1 cellular context compared by ENCODE assay signal in genomic region chr3:198046120-198046857, GRCh38.
TF ChIP-seq lines count a peak whose summit lies in the region.

No MANE protein-coding gene starts in this region.

TF ChIP-seq in GM23338, 12 proteins besides CTCF, POLR2A, EP300 and RAD21 (continued from another document):
- TF ChIP-seq ZNF462 (CRISPR knock-in tag; IDR thresholded peaks at IDR 0.05) = no peak
- no peak for TF ChIP-seq NANOG (IDR thresholded peaks at IDR 0.05; ENCODE audit: borderline replicate concordance)
- no peak for TF ChIP-seq ZNF331 (CRISPR knock-in tag; IDR thresholded peaks at IDR 0.05; ENCODE audit: low read depth)
- TF ChIP-seq ZNF114 (CRISPR knock-in tag; IDR thresholded peaks at IDR 0.05) = no peak
- no peak for TF ChIP-seq ETS1 (IDR thresholded peaks at IDR 0.05)
- no peak for TF ChIP-seq EZH2phosphoT487 (IDR thresholded peaks at IDR 0.05; ENCODE audit: unreplicated experiment)
- TF ChIP-seq CREB1 (CRISPR knock-in tag; IDR thresholded peaks at IDR 0.05; ENCODE audit: low read depth) = no peak
